14 cellular contexts compared by ENCODE assay signal in the genomic region with DNA sequence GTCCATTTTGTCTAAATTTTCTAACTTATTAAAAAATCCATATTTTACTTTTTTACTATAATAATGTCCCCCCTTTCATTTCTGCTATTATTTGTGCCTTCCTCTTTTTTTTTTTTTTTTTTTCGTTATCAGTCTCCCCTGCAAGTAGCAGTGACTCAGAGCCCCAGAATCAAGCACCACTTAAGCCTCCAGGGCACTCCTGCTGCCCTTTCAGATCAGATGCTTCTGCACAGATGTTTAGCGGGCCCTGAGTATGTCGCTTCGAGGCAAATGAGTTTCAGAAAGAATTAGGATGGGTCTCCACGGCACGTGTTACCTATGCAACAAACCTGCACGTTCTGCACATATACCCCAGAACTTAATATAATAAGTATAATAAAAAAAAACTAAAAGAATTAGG. TPM values are rescaled to one million over a fixed set of nuclear protein-coding genes. Genes with fewer than 3 reads are reported as not detected.
DNase-seq lines count a peak whose midpoint lies in the region; ATAC-seq and TF ChIP-seq lines count a peak whose summit lies in the region.
"Had no signal": no experiment of that assay in that cellular context is flagged by ENCODE, and none has a peak within 500 bp of the region (broad histone marks: within the 10 kb centered on the region; RNA-seq: fewer than 3 reads in every experiment).

No MANE protein-coding gene starts in this region.

- H3K27ac ChIP-seq in SK-N-SH (ENCODE audit: low read depth in 2 of 2, low read length in 1 of 2): no peak overlapping the region
- no peak overlapping the region for H3K27ac ChIP-seq in lung (ENCODE audit: low read depth in 1 of 2, low read length in 1 of 2)
- H3K27ac ChIP-seq in spleen: no peak overlapping the region
- no peak overlapping the region for H3K27ac ChIP-seq in endodermal cell (ENCODE audit: low read depth, low read length)
- H3K27ac ChIP-seq: esophagus muscularis mucosa, skin epidermis had no signal

- H2AFZ ChIP-seq in SK-N-SH (ENCODE audit: low read depth): no peak overlapping the region

- H3K9ac ChIP-seq in SK-N-SH: no peak overlapping the region
- H3K9ac ChIP-seq in endodermal cell (ENCODE audit: extremely low read depth, low read length, poor library complexity, severe bottlenecking): no peak overlapping the region

- peaks cover 3% of the 10 kb centered on the region for H3F3A ChIP-seq in SK-N-SH (replicated peaks; ENCODE audit: insufficient read depth)

- peaks cover 0 to 3% of the 10 kb centered on the region in 2 experiments; a peak in 2 of 4 replicates for H3K4me1 ChIP-seq in SK-N-SH (ENCODE audit: control insufficient read depth in 1 of 2, insufficient read depth in 2 of 2, low read depth in 1 of 2, low read length in 1 of 2)
- H3K4me1 ChIP-seq in lung (ENCODE audit: control insufficient read depth in 2 of 2, insufficient read depth in 2 of 2, low read length in 2 of 2): peaks cover 0 to 4% of the 10 kb centered on the region in 2 donors
- H3K4me1 ChIP-seq in spleen: peaks cover 0 to 24% (median 5%) of the 10 kb centered on the region in 6 donors
- no peaks in the 10 kb centered on the region for H3K4me1 ChIP-seq in endodermal cell (ENCODE audit: control insufficient read depth, insufficient read depth, low read length)
- H3K4me1 ChIP-seq: esophagus muscularis mucosa had no signal

- no peaks in the 10 kb centered on the region for H3K27me3 ChIP-seq in SK-N-SH (ENCODE audit: insufficient read depth)
- H3K27me3 ChIP-seq in lung (ENCODE audit: control insufficient read depth, insufficient read depth): no peaks in the 10 kb centered on the region
- H3K27me3 ChIP-seq in spleen (replicated peaks in 1 of 7): no peaks in the 10 kb centered on the region
- H3K27me3 ChIP-seq in endodermal cell (ENCODE audit: control insufficient read depth, insufficient read depth, low read length, poor library complexity, severe bottlenecking): no peaks in the 10 kb centered on the region
- H3K27me3 ChIP-seq: esophagus muscularis mucosa had no signal

- POLR2A ChIA-PET in SK-N-SH (lab: Yijun Ruan, JAX): interaction anchor here (1.4 kb wide), 1 partner anchor 11 kb away, joined by 7 read pairs; a partner anchor contains a TSS

- H3K4me3 ChIP-seq in SK-N-SH (ENCODE audit: low read depth in 2 of 2, low read length in 1 of 2): no peak overlapping the region
- no peak overlapping the region for H3K4me3 ChIP-seq in lung
- no peak overlapping the region for H3K4me3 ChIP-seq in spleen
- no peak overlapping the region for H3K4me3 ChIP-seq in endodermal cell (ENCODE audit: low read length)
- H3K4me3 ChIP-seq: esophagus muscularis mucosa, skin epidermis had no signal

- no peaks in the 10 kb centered on the region for H3K9me2 ChIP-seq in SK-N-SH

- TF ChIP-seq POLR2A in spleen (IDR thresholded peaks at IDR 0.05): no peak

- no peaks in the 10 kb centered on the region for H4K20me1 ChIP-seq in SK-N-SH (ENCODE audit: insufficient read depth)

- TF ChIP-seq CTCF in SK-N-SH (IDR thresholded peaks at IDR 0.05) (no peak), lung (IDR thresholded peaks at IDR 0.05; ENCODE audit: control extremely low read depth, extremely low read depth) (no peak), spleen (IDR thresholded peaks at IDR 0.05 in 8 of 11, conservative IDR thresholded peaks at IDR 0.05 in 3 of 11) (no peak), endodermal cell (conservative IDR thresholded peaks at IDR 0.05) (no peak)

- H3K36me3 Mint-ChIP-seq in endodermal cell (ENCODE audit: low read depth): peaks cover 2% of the 10 kb centered on the region
- H3K36me3 Mint-ChIP-seq: mesothelial cell of epicardium had no signal

- 17% methylated on average over 7 of the region's 7 CpGs for WGBS in SK-N-SH (ENCODE audit: low lambda C conversion rate)
- WGBS in lung, 2 donors: 47 to 52% methylated on average over 7 of the region's 7 CpGs
- 46 to 56% (median 48%) methylated on average over 7 of the region's 7 CpGs for WGBS in spleen, 5 donors
- 81% methylated on average over 5 of the region's 7 CpGs; no CpG with 5 or more reads in 1 of the 2 experiments for WGBS in endodermal cell (ENCODE audit: insufficient coverage in 1 of 2, insufficient read length in 1 of 2), 2 experiments

- TF ChIP-seq EP300 in SK-N-SH (IDR thresholded peaks at IDR 0.05; ENCODE audit: borderline replicate concordance in 1 of 2, low read depth in 1 of 2, low read length in 1 of 2): no peak

- no peaks in the 10 kb centered on the region for H3K79me2 ChIP-seq in SK-N-SH (ENCODE audit: insufficient read depth)

- no peaks in the 10 kb centered on the region for H3K27me3 Mint-ChIP-seq in endodermal cell (ENCODE audit: insufficient read depth)
- H3K27me3 Mint-ChIP-seq: activated CD4-positive, alpha-beta T cell treated with anti-CD3 and anti-CD28 coated beads for 36 hours had no signal

- no peaks in the 10 kb centered on the region for H3K9me3 Mint-ChIP-seq in endodermal cell
- H3K9me3 Mint-ChIP-seq: mesothelial cell of epicardium had no signal

- H3K36me3 ChIP-seq in SK-N-SH (replicated peaks in 1 of 2; ENCODE audit: control insufficient read depth in 1 of 2, insufficient read depth in 2 of 2, low read length in 1 of 2) (no peaks in the 10 kb centered on the region), lung (ENCODE audit: control insufficient read depth in 2 of 2, insufficient read depth in 2 of 2, low read length in 2 of 2) (no peaks in the 10 kb centered on the region), spleen (peaks cover 0 to 5% (median 0%) of the 10 kb centered on the region in 6 donors), endodermal cell (ENCODE audit: control insufficient read depth, insufficient read depth, low read length) (peaks cover 7% of the 10 kb centered on the region)
- H3K36me3 ChIP-seq: esophagus muscularis mucosa had no signal

- H3K9me3 ChIP-seq in SK-N-SH: no peaks in the 10 kb centered on the region
- H3K9me3 ChIP-seq in lung (ENCODE audit: control insufficient read depth in 2 of 2, insufficient read depth in 1 of 2, low read length in 1 of 2): no peaks in the 10 kb centered on the region
- H3K9me3 ChIP-seq in spleen: no peaks in the 10 kb centered on the region
- no peaks in the 10 kb centered on the region for H3K9me3 ChIP-seq in endodermal cell (ENCODE audit: control insufficient read depth, low read length)
- H3K9me3 ChIP-seq: esophagus muscularis mucosa had no signal

- H3K27ac Mint-ChIP-seq in endodermal cell: no peak overlapping the region
- H3K27ac Mint-ChIP-seq: activated CD4-positive, alpha-beta T cell treated with anti-CD3 and anti-CD28 coated beads for 36 hours; mesothelial cell of epicardium had no signal

- no peak overlapping the region for H3K4me2 ChIP-seq in SK-N-SH

- peaks cover 7% of the 10 kb centered on the region for H3K4me1 Mint-ChIP-seq in endodermal cell
- H3K4me1 Mint-ChIP-seq: mesothelial cell of epicardium had no signal

- DNase-seq in NCI-H2171 treated with DMSO at 0.1 percent for 48 hours (lab: John Stamatoyannopoulos, UW) (peak; percentile 26), NCI-H2171 (lab: John Stamatoyannopoulos, UW) (no peak), SK-N-SH (peak; percentile 43), lung (ENCODE audit: low spot score) (peak; percentile 53), spleen (no peak), endodermal cell (no peak)
- DNase-seq: activated CD4-positive, alpha-beta T cell treated with anti-CD3 and anti-CD28 coated beads for 36 hours; stimulated activated naive CD4-positive, alpha-beta T cell had no signal

- no peak overlapping the region for H3K4me3 Mint-ChIP-seq in endodermal cell
- H3K4me3 Mint-ChIP-seq: activated CD4-positive, alpha-beta T cell treated with anti-CD3 and anti-CD28 coated beads for 36 hours; mesothelial cell of epicardium had no signal

- ATAC-seq in HG03095 (IDR thresholded peaks at IDR 0.05; ENCODE audit: unreplicated experiment) (peak; percentile 48), lung (ENCODE audit: insufficient read depth, low FRiP score) (no peak), HG03097 (IDR thresholded peaks at IDR 0.05; ENCODE audit: low FRiP score, unreplicated experiment) (no peak)
- ATAC-seq: activated CD4-positive, alpha-beta T cell treated with anti-CD3 and anti-CD28 coated beads for 36 hours had no signal

- CTCF ChIA-PET in SK-N-SH (lab: Yijun Ruan, JAX): interaction anchor here (0.6 to 1.8 kb wide), 4 partner anchors 10 to 1186 kb away, joined by 3 to 4 read pairs (median 4); no protein-coding TSS in a partner anchor

- TF ChIP-seq RAD21 in SK-N-SH (IDR thresholded peaks at IDR 0.05; ENCODE audit: low read length): no peak

- intact Hi-C loops in spleen (cut with DNase I; ENCODE audit: low total_unique reads): loop anchor here (10.0 kb wide), 1 partner anchor 1186 kb away; no protein-coding TSS in a partner anchor

RNA-seq across cellular contexts. Expression of a gene that starts 11.7 kb away (rescaled TPM):
- polyA plus RNA-seq in SK-N-SH (2012; rRNA removed) (5.3 and 8.1 TPM in 2 replicates), lung (10 to 100 TPM in 1 of 2 donors, 1 to 10 TPM in 1; 9.3 to 15.9 TPM), spleen (10 to 100 TPM; 22.8 to 27.0 (median 23.5) TPM)
- polyA plus RNA-seq in SK-N-SH (2012; cell fraction: cytosol; rRNA removed): 8.0 and 11.3 TPM in 2 replicates
- 2.3 and 5.6 TPM in 2 replicates for polyA plus RNA-seq in SK-N-SH (2012; cell fraction: nucleus; rRNA removed)
- total RNA-seq in lung (10 to 100 TPM in 1 of 2 donors, 1 to 10 TPM in 1; 9.9 to 16.1 TPM), spleen (10 to 100 TPM in 6 of 7 donors, 1 to 10 TPM in 1; 9.5 to 15.9 (median 14.6) TPM), endodermal cell (10 to 100 TPM; 14.8 to 19.1 TPM)
- 18.5 TPM for polyA plus RNA-seq in endodermal cell (2013, experiment 1 of 2)
- polyA plus RNA-seq in endodermal cell (2013, experiment 2 of 2): 18.9 TPM

RNA-seq across cellular contexts. Expression of a gene that starts 22.1 kb away (rescaled TPM):
- polyA plus RNA-seq in SK-N-SH (2012; rRNA removed): 0.12 and 0.18 TPM in 2 replicates
- polyA plus RNA-seq in SK-N-SH (2012; cell fraction: cytosol; rRNA removed): 0.01 TPM in 2 replicates
- polyA plus RNA-seq in SK-N-SH (2012; cell fraction: nucleus; rRNA removed): 0.07 and 0.19 TPM in 2 replicates
- total RNA-seq in lung: 10 to 100 TPM; 13.0 to 32.6 TPM
- polyA plus RNA-seq in lung: 10 to 100 TPM in 1 of 2 donors, 1 to 10 TPM in 1; 8.8 to 38.4 TPM
- 10 to 100 TPM; 17.2 to 37.8 (median 35.7) TPM for total RNA-seq in spleen
- 10 to 100 TPM in 2 of 3 donors, 1 to 10 TPM in 1; 7.8 to 11.5 (median 10.6) TPM for polyA plus RNA-seq in spleen
- total RNA-seq in endodermal cell: under 1 TPM; 0.33 to 0.35 TPM
- 0.32 TPM for polyA plus RNA-seq in endodermal cell (2013, experiment 1 of 2)
- 0.58 TPM for polyA plus RNA-seq in endodermal cell (2013, experiment 2 of 2)
- total RNA-seq: NCI-H460 had no signal

RNA-seq across cellular contexts. Expression of a gene that starts 35.1 kb away (rescaled TPM):
- polyA plus RNA-seq in SK-N-SH (2012; rRNA removed): not detected in 2 replicates
- polyA plus RNA-seq in SK-N-SH (2012; cell fraction: cytosol; rRNA removed): not detected in 2 replicates
- polyA plus RNA-seq in SK-N-SH (2012; cell fraction: nucleus; rRNA removed): not detected in 2 replicates
- total RNA-seq in lung: not detected
- polyA plus RNA-seq in lung: not detected
- not detected for total RNA-seq in spleen
- not detected for polyA plus RNA-seq in spleen
- not detected for total RNA-seq in endodermal cell
- not detected for polyA plus RNA-seq in endodermal cell (2013, experiment 1 of 2)
- not detected for polyA plus RNA-seq in endodermal cell (2013, experiment 2 of 2)
- total RNA-seq: esophagus muscularis mucosa, mesothelial cell of epicardium, NCI-H460 had no signal

RNA-seq across cellular contexts. Expression of a gene that starts 49.7 kb away (rescaled TPM):
- polyA plus RNA-seq in SK-N-SH (2012; rRNA removed): not detected in 2 replicates
- not detected in 2 replicates for polyA plus RNA-seq in SK-N-SH (2012; cell fraction: cytosol; rRNA removed)
- 0.01 TPM in 1 of 2 replicates, not detected in the other for polyA plus RNA-seq in SK-N-SH (2012; cell fraction: nucleus; rRNA removed)
- 1 to 10 TPM; 3.3 to 3.4 TPM for total RNA-seq in lung
- polyA plus RNA-seq in lung: 1 to 10 TPM in 1 of 2 donors, under 1 TPM in 1; 0.91 to 2.3 TPM
- 10 to 100 TPM; 34.1 to 81.1 (median 45.6) TPM for total RNA-seq in spleen
- polyA plus RNA-seq in spleen: 10 to 100 TPM in 1 of 3 donors, 1 to 10 TPM in 2; 5.6 to 12.1 (median 8.0) TPM
- total RNA-seq in endodermal cell: under 1 TPM; 0.31 to 0.38 TPM
- not detected for polyA plus RNA-seq in endodermal cell (2013, experiment 1 of 2)
- 0.08 TPM for polyA plus RNA-seq in endodermal cell (2013, experiment 2 of 2)

Comparison
In these comparisons a context has a peak if more than half of its experiments do, and no peak if none do; other contexts are left out.
1. DNase-seq: peak in NCI-H2171 treated with DMSO at 0.1 percent for 48 hours (single experiment), SK-N-SH (single experiment) and lung (single experiment); none in NCI-H2171 (single experiment), spleen (single experiment) and endodermal cell (single experiment).
2. RNA of a gene that starts 22.1 kb away (total RNA-seq): 17.2 to 37.8 TPM in spleen and 13.0 to 32.6 TPM in lung; 0.33 to 0.35 TPM in endodermal cell; every median in the first group is over 10 times any median in the second.